In the genomic region with DNA sequence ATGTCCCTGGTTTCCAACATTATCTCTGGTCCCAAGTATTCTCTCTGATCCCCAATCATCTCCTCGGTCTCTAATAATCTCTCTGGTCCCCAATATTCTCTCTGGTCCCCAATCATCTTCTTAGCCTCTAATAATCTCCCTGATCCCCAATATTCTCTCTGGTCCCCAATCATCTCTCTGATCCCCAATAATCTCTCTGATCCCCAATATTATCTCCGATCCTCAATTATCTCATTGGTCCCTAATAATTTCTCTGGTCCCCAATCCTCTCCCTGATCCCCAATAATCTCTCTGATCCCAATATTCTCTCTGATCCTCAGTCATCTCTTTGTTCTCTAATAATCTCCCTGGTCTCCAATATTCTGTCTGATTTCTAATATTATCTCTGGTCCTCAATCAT, we compare ENCODE assay signal across 20 cellular contexts. TPM values are rescaled to one million over a fixed set of nuclear protein-coding genes. Genes with fewer than 3 reads are reported as not detected.
A peak's percentile ranks its signal among the peaks of the same experiment; 100 is the strongest.
DNase-seq lines count a peak whose midpoint lies in the region; ATAC-seq and TF ChIP-seq lines count a peak whose summit lies in the region.
"Had no signal": no experiment of that assay in that cellular context is flagged by ENCODE, and none has a peak within 500 bp of the region (broad histone marks: within the 10 kb centered on the region; RNA-seq: fewer than 3 reads in every experiment).

No MANE protein-coding gene starts in this region.

- no peaks in the 10 kb centered on the region for H3K27me3 Mint-ChIP-seq in CD4-positive, CD25-positive, alpha-beta regulatory T cell
- H3K27me3 Mint-ChIP-seq in Calu3 (ENCODE audit: unreplicated experiment) (peaks cover 12% of the 10 kb centered on the region), memory B cell (no peaks in the 10 kb centered on the region)
- H3K27me3 Mint-ChIP-seq in activated CD8-positive, alpha-beta T cell treated with anti-CD3 and anti-CD28 coated beads for 36 hours: no peaks in the 10 kb centered on the region

- POLR2A ChIA-PET in activated CD8-positive, alpha-beta T cell treated with anti-CD3 and anti-CD28 coated beads for 36 hours (lab: Charles Lee): no interaction called here

- peak overlapping the region; percentile 90 to 93 (median 92) for H3K27ac Mint-ChIP-seq in CD4-positive, CD25-positive, alpha-beta regulatory T cell
- H3K27ac Mint-ChIP-seq in Calu3 (ENCODE audit: unreplicated experiment) (peak overlapping the region; percentile 40), memory B cell (peak overlapping the region; percentile 98)
- H3K27ac Mint-ChIP-seq in activated CD8-positive, alpha-beta T cell treated with anti-CD3 and anti-CD28 coated beads for 36 hours: peak overlapping the region; percentile 34
- H3K27ac Mint-ChIP-seq: type B pancreatic cell had no signal

- intact Hi-C loops in Calu3 (cut with micrococcal nuclease; ENCODE audit: unreplicated experiment): no loop called here
- intact Hi-C loops in activated CD8-positive, alpha-beta T cell treated with anti-CD3 and anti-CD28 coated beads for 36 hours (cut with micrococcal nuclease): no loop called here

- BruUV-seq in Calu3 (replicated peaks; lab: Mats Ljungman, UMichigan): no TSS peak

- ATAC-seq in CD4-positive, CD25-positive, alpha-beta regulatory T cell (ENCODE audit: low read depth in 2 of 2): no peak
- ATAC-seq in activated CD8-positive, alpha-beta T cell treated with anti-CD3 and anti-CD28 coated beads for 36 hours: no peak
- ATAC-seq in memory B cell (ENCODE audit: low read depth) (no peak), GM21737 (IDR thresholded peaks at IDR 0.05; ENCODE audit: unreplicated experiment) (no peak)
- ATAC-seq: right lobe of liver had no signal

- H3K4me1 Mint-ChIP-seq in CD4-positive, CD25-positive, alpha-beta regulatory T cell: peaks cover 23 to 69% (median 49%) of the 10 kb centered on the region in 4 donors
- H3K4me1 Mint-ChIP-seq in Calu3 (ENCODE audit: low read depth, unreplicated experiment): no peaks in the 10 kb centered on the region
- H3K4me1 Mint-ChIP-seq in activated CD8-positive, alpha-beta T cell treated with anti-CD3 and anti-CD28 coated beads for 36 hours (ENCODE audit: low read depth): peaks cover 54% of the 10 kb centered on the region
- peaks cover 51% of the 10 kb centered on the region for H3K4me1 Mint-ChIP-seq in memory B cell

- peaks cover 0 to 11% (median 0%) of the 10 kb centered on the region in 7 donors for H3K9me3 Mint-ChIP-seq in CD4-positive, CD25-positive, alpha-beta regulatory T cell
- H3K9me3 Mint-ChIP-seq in Calu3 (ENCODE audit: low read depth, unreplicated experiment) (peaks cover 26% of the 10 kb centered on the region), memory B cell (peaks cover 12% of the 10 kb centered on the region)
- H3K9me3 Mint-ChIP-seq in activated CD8-positive, alpha-beta T cell treated with anti-CD3 and anti-CD28 coated beads for 36 hours: no peaks in the 10 kb centered on the region

- H3K4me3 ChIP-seq in CD4-positive, CD25-positive, alpha-beta regulatory T cell (ENCODE audit: low read depth, low read length): no peak overlapping the region
- H3K4me3 ChIP-seq: coronary artery, HAP-1, right lobe of liver had no signal

- peaks cover 35% of the 10 kb centered on the region for H3K4me1 ChIP-seq in CD4-positive, CD25-positive, alpha-beta regulatory T cell (ENCODE audit: control insufficient read depth, insufficient read depth, low read length, poor library complexity, severe bottlenecking)
- H3K4me1 ChIP-seq: HAP-1, right lobe of liver had no signal

- peak overlapping the region; percentile 73 for H3K27ac ChIP-seq in CD4-positive, CD25-positive, alpha-beta regulatory T cell (ENCODE audit: insufficient read depth, low read length, poor library complexity, severe bottlenecking)
- H3K27ac ChIP-seq: coronary artery, right lobe of liver had no signal

- no peaks in the 10 kb centered on the region for H3K27me3 ChIP-seq in CD4-positive, CD25-positive, alpha-beta regulatory T cell (ENCODE audit: control insufficient read depth, insufficient read depth, low read length)
- H3K27me3 ChIP-seq: right lobe of liver had no signal

- no peak for TF ChIP-seq CTCF in Calu3 (IDR thresholded peaks at IDR 0.05; ENCODE audit: unreplicated experiment)
- TF ChIP-seq CTCF in activated CD8-positive, alpha-beta T cell treated with anti-CD3 and anti-CD28 coated beads for 36 hours (IDR thresholded peaks at IDR 0.05): no peak

- no peak for DNase-seq in CD4-positive, CD25-positive, alpha-beta regulatory T cell
- no peak for DNase-seq in Calu3
- no peak for DNase-seq in activated CD8-positive, alpha-beta T cell treated with anti-CD3 and anti-CD28 coated beads for 36 hours
- DNase-seq in memory B cell (ENCODE audit: low spot score in 2 of 2): no peak
- DNase-seq in dermis blood vessel endothelial cell: no peak
- no peak for DNase-seq in foreskin melanocyte
- DNase-seq: activated CD4-positive, CD25-positive, alpha-beta regulatory T cell; NCI-H2171; OCI-M1; SHP77; stimulated activated naive CD4-positive, alpha-beta T cell; T-helper 9 cell had no signal

- no peaks in the 10 kb centered on the region for H3K9me3 ChIP-seq in CD4-positive, CD25-positive, alpha-beta regulatory T cell (ENCODE audit: control insufficient read depth in 2 of 2, low read length in 2 of 2)
- H3K9me3 ChIP-seq: HAP-1, right lobe of liver had no signal

- CTCF ChIA-PET in Calu3 (lab: Charles Lee): no interaction called here
- CTCF ChIA-PET in activated CD8-positive, alpha-beta T cell treated with anti-CD3 and anti-CD28 coated beads for 36 hours (lab: Charles Lee): no interaction called here

- H3K36me3 ChIP-seq in CD4-positive, CD25-positive, alpha-beta regulatory T cell (ENCODE audit: control insufficient read depth, insufficient read depth, low read length): peaks cover 9% of the 10 kb centered on the region
- H3K36me3 ChIP-seq: HAP-1, right lobe of liver had no signal

- peak overlapping the region; percentile 51 to 88 (median 78) for H3K4me3 Mint-ChIP-seq in CD4-positive, CD25-positive, alpha-beta regulatory T cell
- H3K4me3 Mint-ChIP-seq in Calu3 (ENCODE audit: low read depth, unreplicated experiment) (no peak overlapping the region), memory B cell (peak overlapping the region; percentile 41)
- no peak overlapping the region for H3K4me3 Mint-ChIP-seq in activated CD8-positive, alpha-beta T cell treated with anti-CD3 and anti-CD28 coated beads for 36 hours
- H3K4me3 Mint-ChIP-seq: type B pancreatic cell had no signal

- H3K36me3 Mint-ChIP-seq in CD4-positive, CD25-positive, alpha-beta regulatory T cell: peaks cover 43% of the 10 kb centered on the region
- H3K36me3 Mint-ChIP-seq in Calu3 (ENCODE audit: insufficient read depth, unreplicated experiment) (no peaks in the 10 kb centered on the region), memory B cell (peaks cover 39% of the 10 kb centered on the region)
- H3K36me3 Mint-ChIP-seq in activated CD8-positive, alpha-beta T cell treated with anti-CD3 and anti-CD28 coated beads for 36 hours (ENCODE audit: low read depth): peaks cover 20% of the 10 kb centered on the region
- H3K36me3 Mint-ChIP-seq: type B pancreatic cell had no signal

RNA-seq across cellular contexts. Expression of gene P2RY8, which starts 16.6 kb away (rescaled TPM):
- 158 TPM for total RNA-seq in CD4-positive, CD25-positive, alpha-beta regulatory T cell
- polyA plus RNA-seq in CD4-positive, CD25-positive, alpha-beta regulatory T cell: 100 to 1,000 TPM; 189 to 222 (median 207) TPM
- total RNA-seq in Calu3 (2022) (0.07 TPM in 1 of 2 replicates, not detected in the other), dermis blood vessel endothelial cell (0.17 and 0.79 TPM in 2 replicates)
- 10 to 100 TPM; 27.5 to 28.3 TPM for total RNA-seq in activated CD8-positive, alpha-beta T cell treated with anti-CD3 and anti-CD28 coated beads for 36 hours
- total RNA-seq: endothelial cell of umbilical vein, G401, osteocyte had no signal
- polyA plus RNA-seq: endothelial cell of umbilical vein had no signal

Comparison
In these comparisons a context has a peak if more than half of its experiments do, and no peak if none do; other contexts are left out.
1. H3K27ac Mint-ChIP-seq: peak in every context shown above with its lines; median percentile 98 in memory B cell; 92 in CD4-positive, CD25-positive, alpha-beta regulatory T cell; 40 in Calu3; 34 in activated CD8-positive, alpha-beta T cell treated with anti-CD3 and anti-CD28 coated beads for 36 hours.
2. H3K4me3 Mint-ChIP-seq: peak in CD4-positive, CD25-positive, alpha-beta regulatory T cell (4 of 4) and memory B cell (single experiment); none in Calu3 (single experiment) and activated CD8-positive, alpha-beta T cell treated with anti-CD3 and anti-CD28 coated beads for 36 hours (single experiment).
3. RNA of gene P2RY8, which starts 16.6 kb away (total RNA-seq): 158 TPM in CD4-positive, CD25-positive, alpha-beta regulatory T cell (single experiment) and 27.5 to 28.3 TPM in activated CD8-positive, alpha-beta T cell treated with anti-CD3 and anti-CD28 coated beads for 36 hours; 0.17 to 0.79 TPM in dermis blood vessel endothelial cell and 0.07 TPM in Calu3; every median in the first group is over 10 times any median in the second.